Comparison of ENCODE assay signal across 8 cellular contexts in genomic region chr15:29102911-29103824, GRCh38.
DNase-seq lines count a peak whose midpoint lies in the region; ATAC-seq and TF ChIP-seq lines count a peak whose summit lies in the region.

No MANE protein-coding gene starts in this region.

- no peaks in the 10 kb centered on the region for H3K27me3 Mint-ChIP-seq in type B pancreatic cell

- H3K4me3 ChIP-seq in RWPE2 (ENCODE audit: severe bottlenecking) (no peak overlapping the region), skeletal muscle cell (ENCODE audit: low read depth, low read length) (peak overlapping the region; percentile 39)

- no peak overlapping the region for H3K27ac Mint-ChIP-seq in type B pancreatic cell

- H3K36me3 ChIP-seq in RWPE2 (ENCODE audit: low read depth): peaks cover 4% of the 10 kb centered on the region; the same call in 1 of the 2 replicates

- DNase-seq in GM03348 (ENCODE audit: low spot score) (peak; percentile 78), RWPE2 (ENCODE audit: low spot score) (peak; percentile 78), left cardiac atrium (peak; percentile 55), skeletal muscle cell (ENCODE audit: low read depth) (no peak), NCI-H1105 treated with DMSO at 0.1 percent for 48 hours (lab: John Stamatoyannopoulos, UW) (no peak), type B pancreatic cell (ENCODE audit: extremely low spot score, unreplicated experiment) (no peak)
- no peak for DNase-seq in effector CD8-positive, alpha-beta T cell (lab: John Stamatoyannopoulos, UW)

- H3K9me3 Mint-ChIP-seq in type B pancreatic cell: no peaks in the 10 kb centered on the region

- TF ChIP-seq CTCF in RWPE2 (IDR thresholded peaks at IDR 0.05; ENCODE audit: poor library complexity, severe bottlenecking) (no peak), type B pancreatic cell (conservative IDR thresholded peaks at IDR 0.05) (no peak)

- intact Hi-C loops in left cardiac atrium (cut with DNase I): loop anchor here in 1 of 2 donors (10.0 kb wide), 1 partner anchor 218 kb away; the partner anchor contains the start of gene APBA2

- no peaks in the 10 kb centered on the region for H3K9me3 ChIP-seq in RWPE2 (ENCODE audit: severe bottlenecking)

- no peaks in the 10 kb centered on the region for H3K27me3 ChIP-seq in RWPE2 (ENCODE audit: insufficient read depth, poor library complexity, severe bottlenecking)

- no peaks in the 10 kb centered on the region for H3K36me3 Mint-ChIP-seq in type B pancreatic cell

- H3K27ac ChIP-seq in RWPE2 (ENCODE audit: poor library complexity, severe bottlenecking): no peak overlapping the region

- ATAC-seq in RWPE2 (ENCODE audit: low read depth) (peak; percentile 2; the same call in 2 of the 3 replicates), left cardiac atrium (peak; percentile 54 to 62), GM19351 (IDR thresholded peaks at IDR 0.05; ENCODE audit: unreplicated experiment) (no peak)

- H3K4me1 ChIP-seq in RWPE2 (ENCODE audit: insufficient read depth, poor library complexity, severe bottlenecking): no peaks in the 10 kb centered on the region

- peaks cover 6% of the 10 kb centered on the region for H3K4me1 Mint-ChIP-seq in type B pancreatic cell (ENCODE audit: unreplicated experiment)

- no peak overlapping the region for H3K4me3 Mint-ChIP-seq in type B pancreatic cell

Comparison
In these comparisons a context has a peak if more than half of its experiments do, and no peak if none do; other contexts are left out.
1. DNase-seq: peak in GM03348 (single experiment), RWPE2 (single experiment) and left cardiac atrium (single experiment); none in skeletal muscle cell (single experiment), NCI-H1105 treated with DMSO at 0.1 percent for 48 hours (single experiment), effector CD8-positive, alpha-beta T cell (single experiment) and type B pancreatic cell (single experiment).